Comparison of ENCODE assay signal across 24 cellular contexts in the genomic region with DNA sequence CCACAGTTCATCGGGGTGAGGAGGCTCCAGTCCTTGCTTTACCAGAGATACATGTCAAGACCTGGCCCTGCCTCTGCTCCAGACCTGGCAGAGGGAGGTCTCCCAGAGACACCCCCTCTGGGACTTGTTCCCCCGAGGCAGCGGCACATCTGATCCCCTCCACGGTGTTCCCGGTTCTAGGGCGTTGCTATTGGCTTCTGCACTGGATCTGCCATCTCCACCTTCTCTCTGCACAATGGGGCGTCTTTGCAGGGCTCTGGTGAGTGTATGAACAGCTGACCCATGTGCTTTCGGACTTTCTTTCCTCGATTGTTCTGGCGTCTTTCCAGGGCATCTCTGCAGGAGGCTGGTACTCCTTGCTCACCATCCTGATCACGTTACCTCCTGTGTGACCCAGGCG.
"Had no signal": no experiment of that assay in that cellular context is flagged by ENCODE, and none has a peak within 500 bp of the region (broad histone marks: within the 10 kb centered on the region; RNA-seq: fewer than 3 reads in every experiment).

No MANE protein-coding gene starts in this region.

- H3K27ac Mint-ChIP-seq: activated CD8-positive, alpha-beta memory T cell treated with anti-CD3 and anti-CD28 coated beads, Interleukin-2, amount 10 ng/mL, durations not matched to agents 7 days and 5 days; activated naive CD4-positive, alpha-beta T cell treated with anti-CD3 and anti-CD28 coated beads, Interleukin-2, amount 50 U/mL, for 24 hours; activated T-cell treated with anti-CD3 and anti-CD28 coated beads, Interleukin-2, amount 50 U/mL, for 24 hours; activated T-helper 1 cell treated with anti-CD3 and anti-CD28 coated beads, Interleukin-12 subunit alpha, Interleukin-12 subunit beta, Interleukin-2, Interleukin-4 antibody, amounts not matched to agents 30 ng/mL and 10 ng/mL and 1 ng/mL, durations not matched to agents 14 hours and 24 hours and 36 hours; T-helper 1 cell treated with Interleukin-12 subunit alpha and Interleukin-12 subunit beta and Interleukin-4 antibody, amounts not matched to agents 30 μg/mL and 1 μg/mL, for 36 hours; WTC11 had no signal

- H3K9me3 Mint-ChIP-seq: activated naive CD4-positive, alpha-beta T cell treated with anti-CD3 and anti-CD28 coated beads, Interleukin-2, amount 50 U/mL, for 24 hours; activated T-cell treated with anti-CD3 and anti-CD28 coated beads, Interleukin-2, amount 50 U/mL, for 24 hours; activated T-helper 1 cell treated with anti-CD3 and anti-CD28 coated beads, Interleukin-12 subunit alpha, Interleukin-12 subunit beta, Interleukin-2, Interleukin-4 antibody, amounts not matched to agents 30 ng/mL and 10 ng/mL and 1 ng/mL, durations not matched to agents 14 hours and 24 hours and 36 hours; central memory CD8-positive, alpha-beta T cell; T-helper 1 cell treated with Interleukin-12 subunit alpha and Interleukin-12 subunit beta and Interleukin-4 antibody, amounts not matched to agents 30 μg/mL and 1 μg/mL, for 36 hours had no signal

- H3K4me1 Mint-ChIP-seq: activated CD8-positive, alpha-beta memory T cell treated with anti-CD3 and anti-CD28 coated beads, Interleukin-2, amount 10 ng/mL, durations not matched to agents 7 days and 5 days; activated naive CD4-positive, alpha-beta T cell treated with anti-CD3 and anti-CD28 coated beads, Interleukin-2, amount 50 U/mL, for 24 hours; central memory CD8-positive, alpha-beta T cell had no signal

- DNase-seq: activated CD4-positive, alpha-beta T cell treated with anti-CD3 and anti-CD28 coated beads for 48 hours; activated CD4-positive, alpha-beta T cell treated with anti-CD3 and anti-CD28 coated beads, Interleukin-2, amount 50 U/mL, for 48 hours; activated CD4-positive, CD25-positive, alpha-beta regulatory T cell treated with anti-CD3 and anti-CD28 coated beads, Interleukin-2, amount 50 U/mL, for 72 hours; activated CD8-positive, alpha-beta memory T cell treated with anti-CD3 and anti-CD28 coated beads, Interleukin-2, amount 10 ng/mL, durations not matched to agents 7 days and 5 days; activated effector memory CD4-positive, alpha-beta T cell treated with Interleukin-2 at 50 U/mL for 16 hours; activated naive CD4-positive, alpha-beta T cell; activated T-cell treated with anti-CD3 and anti-CD28 coated beads, Interleukin-2, amount 50 U/mL, for 24 hours; aorta; body of pancreas; MM.1S; NCI-H146; NCI-H187 treated with DMSO at 0.1 percent for 48 hours; NCI-H2081 treated with DMSO at 0.1 percent for 48 hours; NCI-H226; NCI-H524 treated with DMSO at 0.1 percent for 48 hours; NCI-H82; Peyer's patch; Right ventricle myocardium superior; SJCRH30 had no signal

- H3K4me3 Mint-ChIP-seq: activated CD8-positive, alpha-beta memory T cell treated with anti-CD3 and anti-CD28 coated beads, Interleukin-2, amount 10 ng/mL, durations not matched to agents 7 days and 5 days; activated naive CD4-positive, alpha-beta T cell treated with anti-CD3 and anti-CD28 coated beads, Interleukin-2, amount 50 U/mL, for 24 hours; activated T-cell treated with anti-CD3 and anti-CD28 coated beads, Interleukin-2, amount 50 U/mL, for 24 hours; activated T-helper 1 cell treated with anti-CD3 and anti-CD28 coated beads, Interleukin-12 subunit alpha, Interleukin-12 subunit beta, Interleukin-2, Interleukin-4 antibody, amounts not matched to agents 30 ng/mL and 10 ng/mL and 1 ng/mL, durations not matched to agents 14 hours and 24 hours and 36 hours; central memory CD8-positive, alpha-beta T cell; T-helper 1 cell treated with Interleukin-12 subunit alpha and Interleukin-12 subunit beta and Interleukin-4 antibody, amounts not matched to agents 30 μg/mL and 1 μg/mL, for 36 hours; WTC11 had no signal

- ATAC-seq: activated CD8-positive, alpha-beta memory T cell treated with anti-CD3 and anti-CD28 coated beads, Interleukin-2, amount 10 ng/mL, durations not matched to agents 7 days and 5 days; body of pancreas; WTC11 had no signal

- H3K36me3 Mint-ChIP-seq: activated CD8-positive, alpha-beta memory T cell treated with anti-CD3 and anti-CD28 coated beads, Interleukin-2, amount 10 ng/mL, durations not matched to agents 7 days and 5 days; activated naive CD4-positive, alpha-beta T cell treated with anti-CD3 and anti-CD28 coated beads, Interleukin-2, amount 50 U/mL, for 24 hours; WTC11 had no signal
